1 cellular context compared by ENCODE assay signal in the genomic region with DNA sequence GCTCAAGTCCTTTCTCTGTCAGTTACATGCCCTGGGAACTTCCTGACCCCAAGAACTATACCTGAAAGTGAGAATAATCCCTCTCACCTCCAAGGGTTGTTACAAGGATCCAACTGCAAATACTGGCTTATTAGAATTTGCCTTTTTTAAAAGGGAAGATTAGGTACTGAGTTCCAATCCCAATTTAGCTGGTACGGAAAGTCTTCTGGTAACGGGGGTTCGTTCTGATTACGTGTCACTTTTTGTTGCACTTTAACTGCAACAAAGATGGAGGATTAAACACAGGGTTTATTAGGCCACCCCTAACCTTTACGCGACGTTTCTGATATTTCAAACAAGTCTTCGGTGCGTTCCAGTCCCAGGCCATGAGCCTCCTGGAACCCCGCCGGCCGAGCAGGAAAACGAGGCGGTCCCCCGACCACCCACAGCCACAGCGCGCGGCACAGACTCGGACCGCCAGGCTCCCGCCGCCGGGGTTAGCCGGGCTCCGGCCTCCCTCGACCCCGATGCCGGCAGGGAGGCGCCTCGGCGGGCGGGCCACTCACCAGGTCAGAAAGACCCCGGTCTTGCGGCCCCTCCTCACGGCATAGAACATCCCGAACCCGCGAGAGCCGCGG.
A peak's percentile ranks its signal among the peaks of the same experiment; 100 is the strongest.
TF ChIP-seq lines count a peak whose summit lies in the region.

No MANE protein-coding gene starts in this region.

TF ChIP-seq in K562, 482 proteins besides CTCF, POLR2A, EP300 and RAD21 (continued from another document):
- TF ChIP-seq ZNF407 (IDR thresholded peaks at IDR 0.05; ENCODE audit: low read depth) (no peak), SIN3B (IDR thresholded peaks at IDR 0.05; ENCODE audit: low read depth) (no peak), NRF1 (conservative IDR thresholded peaks at IDR 0.05 in 1 of 2, IDR thresholded peaks at IDR 0.05 in 1 of 2) (no peak), ZNF644 (tag; IDR thresholded peaks at IDR 0.05; ENCODE audit: low read depth) (no peak), JUNB (CRISPR knock-in tag; conservative IDR thresholded peaks at IDR 0.05) (no peak), NKRF (IDR thresholded peaks at IDR 0.05; ENCODE audit: borderline replicate concordance) (no peak), MTA2 (IDR thresholded peaks at IDR 0.05; ENCODE audit: low read depth) (no peak), DPF2 (IDR thresholded peaks at IDR 0.05) (no peak), FOXK2 (conservative IDR thresholded peaks at IDR 0.05 in 1 of 2, IDR thresholded peaks at IDR 0.05 in 1 of 2; ENCODE audit: low read depth in 2 of 2) (no peak), SMARCE1 (IDR thresholded peaks at IDR 0.05) (no peak), PURB (CRISPR knock-in tag; IDR thresholded peaks at IDR 0.05; ENCODE audit: low read depth) (0 out of 2 replicates have a peak, but pooled peaks have one; percentile 54), ETS2 (tag; IDR thresholded peaks at IDR 0.05; ENCODE audit: borderline replicate concordance, poor library complexity, severe bottlenecking) (no peak), FUS (optimal IDR thresholded peaks at IDR 0.05; ENCODE audit: low read depth, low read length) (no peak), NFIX (CRISPR knock-in tag; IDR thresholded peaks at IDR 0.05; ENCODE audit: low read depth) (no peak), CBX2 (IDR thresholded peaks at IDR 0.05; ENCODE audit: insufficient read depth, low read length, poor library complexity, severe bottlenecking) (no peak), ARID4B (CRISPR knock-in tag; IDR thresholded peaks at IDR 0.05) (no peak), HIVEP1 (CRISPR knock-in tag; IDR thresholded peaks at IDR 0.05) (no peak), GTF2E2 (tag; IDR thresholded peaks at IDR 0.05) (0 out of 2 replicates have a peak, but pooled peaks have one; percentile 74), ZNF274 (IDR thresholded peaks at IDR 0.05; ENCODE audit: borderline replicate concordance, low read depth, low read length) (no peak), RBM39 (optimal IDR thresholded peaks at IDR 0.05; ENCODE audit: low read depth, low read length) (no peak), IFI16 (CRISPR knock-in tag; IDR thresholded peaks at IDR 0.05) (no peak), CSDE1 (IDR thresholded peaks at IDR 0.05) (no peak), ZBTB9 (CRISPR knock-in tag; IDR thresholded peaks at IDR 0.05) (peak; percentile 27; the same call in 1 of the 2 replicates), NFRKB (IDR thresholded peaks at IDR 0.05; ENCODE audit: low read depth) (no peak), CHD1 (IDR thresholded peaks at IDR 0.05; ENCODE audit: low read length) (peak; percentile 57), POLR3A (IDR thresholded peaks at IDR 0.05; ENCODE audit: borderline replicate concordance, extremely low read depth, insufficient read depth, insufficient read length) (no peak)
- TF ChIP-seq, protein P1, sequence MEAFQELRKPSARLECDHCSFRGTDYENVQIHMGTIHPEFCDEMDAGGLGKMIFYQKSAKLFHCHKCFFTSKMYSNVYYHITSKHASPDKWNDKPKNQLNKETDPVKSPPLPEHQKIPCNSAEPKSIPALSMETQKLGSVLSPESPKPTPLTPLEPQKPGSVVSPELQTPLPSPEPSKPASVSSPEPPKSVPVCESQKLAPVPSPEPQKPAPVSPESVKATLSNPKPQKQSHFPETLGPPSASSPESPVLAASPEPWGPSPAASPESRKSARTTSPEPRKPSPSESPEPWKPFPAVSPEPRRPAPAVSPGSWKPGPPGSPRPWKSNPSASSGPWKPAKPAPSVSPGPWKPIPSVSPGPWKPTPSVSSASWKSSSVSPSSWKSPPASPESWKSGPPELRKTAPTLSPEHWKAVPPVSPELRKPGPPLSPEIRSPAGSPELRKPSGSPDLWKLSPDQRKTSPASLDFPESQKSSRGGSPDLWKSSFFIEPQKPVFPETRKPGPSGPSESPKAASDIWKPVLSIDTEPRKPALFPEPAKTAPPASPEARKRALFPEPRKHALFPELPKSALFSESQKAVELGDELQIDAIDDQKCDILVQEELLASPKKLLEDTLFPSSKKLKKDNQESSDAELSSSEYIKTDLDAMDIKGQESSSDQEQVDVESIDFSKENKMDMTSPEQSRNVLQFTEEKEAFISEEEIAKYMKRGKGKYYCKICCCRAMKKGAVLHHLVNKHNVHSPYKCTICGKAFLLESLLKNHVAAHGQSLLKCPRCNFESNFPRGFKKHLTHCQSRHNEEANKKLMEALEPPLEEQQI (IDR thresholded peaks at IDR 0.05): no peak
